Comparison of ENCODE assay signal across 1 cellular context in the genomic region with DNA sequence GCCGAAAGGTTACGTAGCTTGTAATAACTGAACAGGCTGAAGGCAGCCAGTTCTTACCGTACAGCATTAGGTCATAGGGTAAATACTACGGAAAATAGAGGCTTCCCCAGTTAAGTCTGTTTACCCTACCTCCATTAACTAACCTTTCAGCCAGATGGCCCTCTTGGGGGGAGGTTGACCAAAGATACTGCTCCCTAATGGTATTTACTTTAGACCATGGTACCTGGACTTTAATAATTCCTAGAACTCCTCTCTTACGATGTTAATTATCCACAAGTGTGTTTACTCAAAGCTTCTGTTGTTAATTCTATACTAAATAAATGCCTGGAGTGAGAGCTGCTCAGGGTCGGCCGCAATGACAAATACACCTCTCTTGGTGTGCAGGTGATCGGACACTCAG.
A peak's percentile ranks its signal among the peaks of the same experiment; 100 is the strongest.
TF ChIP-seq lines count a peak whose summit lies in the region.

No MANE protein-coding gene starts in this region.

TF ChIP-seq in HepG2, 621 proteins besides CTCF, POLR2A, EP300 and RAD21:
- TF ChIP-seq BCL6 (CRISPR knock-in tag; IDR thresholded peaks at IDR 0.05) (peak; percentile 76), ZNF12 (CRISPR knock-in tag; IDR thresholded peaks at IDR 0.05) (peak; percentile 43; the same call in 1 of the 2 replicates)
- TF ChIP-seq, protein P1, sequence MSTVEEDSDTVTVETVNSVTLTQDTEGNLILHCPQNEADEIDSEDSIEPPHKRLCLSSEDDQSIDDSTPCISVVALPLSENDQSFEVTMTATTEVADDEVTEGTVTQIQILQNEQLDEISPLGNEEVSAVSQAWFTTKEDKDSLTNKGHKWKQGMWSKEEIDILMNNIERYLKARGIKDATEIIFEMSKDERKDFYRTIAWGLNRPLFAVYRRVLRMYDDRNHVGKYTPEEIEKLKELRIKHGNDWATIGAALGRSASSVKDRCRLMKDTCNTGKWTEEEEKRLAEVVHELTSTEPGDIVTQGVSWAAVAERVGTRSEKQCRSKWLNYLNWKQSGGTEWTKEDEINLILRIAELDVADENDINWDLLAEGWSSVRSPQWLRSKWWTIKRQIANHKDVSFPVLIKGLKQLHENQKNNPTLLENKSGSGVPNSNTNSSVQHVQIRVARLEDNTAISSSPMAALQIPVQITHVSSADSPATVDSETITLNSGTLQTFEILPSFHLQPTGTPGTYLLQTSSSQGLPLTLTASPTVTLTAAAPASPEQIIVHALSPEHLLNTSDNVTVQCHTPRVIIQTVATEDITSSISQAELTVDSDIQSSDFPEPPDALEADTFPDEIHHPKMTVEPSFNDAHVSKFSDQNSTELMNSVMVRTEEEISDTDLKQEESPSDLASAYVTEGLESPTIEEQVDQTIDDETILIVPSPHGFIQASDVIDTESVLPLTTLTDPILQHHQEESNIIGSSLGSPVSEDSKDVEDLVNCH (CRISPR knock-in tag; IDR thresholded peaks at IDR 0.05): no peak
- TF ChIP-seq, protein P2, sequence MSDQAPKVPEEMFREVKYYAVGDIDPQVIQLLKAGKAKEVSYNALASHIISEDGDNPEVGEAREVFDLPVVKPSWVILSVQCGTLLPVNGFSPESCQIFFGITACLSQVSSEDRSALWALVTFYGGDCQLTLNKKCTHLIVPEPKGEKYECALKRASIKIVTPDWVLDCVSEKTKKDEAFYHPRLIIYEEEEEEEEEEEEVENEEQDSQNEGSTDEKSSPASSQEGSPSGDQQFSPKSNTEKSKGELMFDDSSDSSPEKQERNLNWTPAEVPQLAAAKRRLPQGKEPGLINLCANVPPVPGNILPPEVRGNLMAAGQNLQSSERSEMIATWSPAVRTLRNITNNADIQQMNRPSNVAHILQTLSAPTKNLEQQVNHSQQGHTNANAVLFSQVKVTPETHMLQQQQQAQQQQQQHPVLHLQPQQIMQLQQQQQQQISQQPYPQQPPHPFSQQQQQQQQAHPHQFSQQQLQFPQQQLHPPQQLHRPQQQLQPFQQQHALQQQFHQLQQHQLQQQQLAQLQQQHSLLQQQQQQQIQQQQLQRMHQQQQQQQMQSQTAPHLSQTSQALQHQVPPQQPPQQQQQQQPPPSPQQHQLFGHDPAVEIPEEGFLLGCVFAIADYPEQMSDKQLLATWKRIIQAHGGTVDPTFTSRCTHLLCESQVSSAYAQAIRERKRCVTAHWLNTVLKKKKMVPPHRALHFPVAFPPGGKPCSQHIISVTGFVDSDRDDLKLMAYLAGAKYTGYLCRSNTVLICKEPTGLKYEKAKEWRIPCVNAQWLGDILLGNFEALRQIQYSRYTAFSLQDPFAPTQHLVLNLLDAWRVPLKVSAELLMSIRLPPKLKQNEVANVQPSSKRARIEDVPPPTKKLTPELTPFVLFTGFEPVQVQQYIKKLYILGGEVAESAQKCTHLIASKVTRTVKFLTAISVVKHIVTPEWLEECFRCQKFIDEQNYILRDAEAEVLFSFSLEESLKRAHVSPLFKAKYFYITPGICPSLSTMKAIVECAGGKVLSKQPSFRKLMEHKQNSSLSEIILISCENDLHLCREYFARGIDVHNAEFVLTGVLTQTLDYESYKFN (CRISPR knock-in tag; conservative IDR thresholded peaks at IDR 0.05): peak; percentile 53
